ENCODE assay signal across 12 cellular contexts in the genomic region with DNA sequence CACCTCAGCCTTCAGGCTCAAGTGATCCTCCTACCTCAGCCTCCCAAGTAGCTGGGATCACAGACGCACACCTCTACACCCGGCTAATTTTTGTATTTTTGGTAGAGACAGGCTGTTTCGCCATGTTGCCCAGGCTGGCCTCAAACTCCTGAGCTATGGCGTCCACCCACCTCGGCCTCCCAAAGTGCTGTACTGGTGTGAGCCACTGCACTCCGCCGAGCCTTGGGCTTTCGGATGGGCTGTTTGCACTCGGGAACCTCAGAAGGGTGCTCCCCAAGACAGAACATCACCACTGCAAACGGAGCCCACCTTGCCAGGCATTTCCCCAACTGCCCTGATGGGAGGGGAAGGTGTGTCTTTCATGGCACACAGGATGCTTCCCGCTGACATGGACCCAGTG. TPM values are rescaled to one million over a fixed set of nuclear protein-coding genes. Genes with fewer than 3 reads are reported as not detected.
DNase-seq lines count a peak whose midpoint lies in the region; ATAC-seq and TF ChIP-seq lines count a peak whose summit lies in the region.
"Had no signal": no experiment of that assay in that cellular context is flagged by ENCODE, and none has a peak within 500 bp of the region (broad histone marks: within the 10 kb centered on the region; RNA-seq: fewer than 3 reads in every experiment).

No MANE protein-coding gene starts in this region.

- H3K27me3 Mint-ChIP-seq in IgD-negative memory B cell (no peaks in the 10 kb centered on the region), mesothelial cell of epicardium (ENCODE audit: low read depth) (no peaks in the 10 kb centered on the region)
- H3K27me3 Mint-ChIP-seq: activated B cell treated with CpG ODN at 0.5 μM for 24 hours; activated naive CD8-positive, alpha-beta T cell treated with anti-CD3 and anti-CD28 coated beads, Interleukin-2, amount 10 ng/mL, durations not matched to agents 7 days and 5 days had no signal

- H3K9me3 ChIP-seq in esophagus muscularis mucosa = no peaks in the 10 kb centered on the region
- H3K9me3 ChIP-seq in stomach = no peaks in the 10 kb centered on the region

- H3K4me3 Mint-ChIP-seq in IgD-negative memory B cell (no peak overlapping the region), mesothelial cell of epicardium (no peak overlapping the region)
- H3K4me3 Mint-ChIP-seq in stimulated activated effector memory CD8-positive, alpha-beta T cell treated with anti-CD3 and anti-CD28 coated beads, Interleukin-12 subunit alpha, Interleukin-12 subunit beta, amount 100 ng/mL, for 72 hours = no peak overlapping the region
- H3K4me3 Mint-ChIP-seq: activated B cell treated with CpG ODN at 0.5 μM for 24 hours; activated naive CD8-positive, alpha-beta T cell treated with anti-CD3 and anti-CD28 coated beads, Interleukin-2, amount 10 ng/mL, durations not matched to agents 7 days and 5 days had no signal

- H3K27ac Mint-ChIP-seq in IgD-negative memory B cell = peak overlapping the region in 2 of 3 donors; percentile 13 to 53
- H3K27ac Mint-ChIP-seq in mesothelial cell of epicardium = peak overlapping the region; percentile 77
- H3K27ac Mint-ChIP-seq in stimulated activated effector memory CD8-positive, alpha-beta T cell treated with anti-CD3 and anti-CD28 coated beads, Interleukin-12 subunit alpha, Interleukin-12 subunit beta, amount 100 ng/mL, for 72 hours = no peak overlapping the region
- H3K27ac Mint-ChIP-seq: activated B cell treated with CpG ODN at 0.5 μM for 24 hours; activated naive CD8-positive, alpha-beta T cell treated with anti-CD3 and anti-CD28 coated beads, Interleukin-2, amount 10 ng/mL, durations not matched to agents 7 days and 5 days had no signal

- intact Hi-C loops in esophagus muscularis mucosa (cut with DNase I) (loop anchor here (5.0 kb wide), 1 partner anchor 50 kb away; a partner anchor contains a TSS), stomach (cut with DNase I; ENCODE audit: low total_unique reads) (loop anchor here (10.0 kb wide), 1 partner anchor 62 kb away; no protein-coding TSS in a partner anchor)

- WGBS in esophagus muscularis mucosa = 93% methylated on average over 8 of the region's 11 CpGs
- WGBS in stomach, 5 donors = 85 to 93% (median 92%) methylated on average over 11 of the region's 11 CpGs

- H3K9me3 Mint-ChIP-seq in IgD-negative memory B cell = no peaks in the 10 kb centered on the region
- no peaks in the 10 kb centered on the region for H3K9me3 Mint-ChIP-seq in mesothelial cell of epicardium
- H3K9me3 Mint-ChIP-seq in stimulated activated effector memory CD8-positive, alpha-beta T cell treated with anti-CD3 and anti-CD28 coated beads, Interleukin-12 subunit alpha, Interleukin-12 subunit beta, amount 100 ng/mL, for 72 hours = no peaks in the 10 kb centered on the region
- H3K9me3 Mint-ChIP-seq: activated B cell treated with CpG ODN at 0.5 μM for 24 hours; activated naive CD8-positive, alpha-beta T cell treated with anti-CD3 and anti-CD28 coated beads, Interleukin-2, amount 10 ng/mL, durations not matched to agents 7 days and 5 days had no signal

- no peaks in the 10 kb centered on the region for H3K4me1 Mint-ChIP-seq in IgD-negative memory B cell
- H3K4me1 Mint-ChIP-seq in mesothelial cell of epicardium = peaks cover 17% of the 10 kb centered on the region
- H3K4me1 Mint-ChIP-seq in stimulated activated effector memory CD8-positive, alpha-beta T cell treated with anti-CD3 and anti-CD28 coated beads, Interleukin-12 subunit alpha, Interleukin-12 subunit beta, amount 100 ng/mL, for 72 hours = peaks cover 10% of the 10 kb centered on the region
- H3K4me1 Mint-ChIP-seq: activated B cell treated with CpG ODN at 0.5 μM for 24 hours had no signal

- H3K27me3 ChIP-seq in esophagus muscularis mucosa (no peaks in the 10 kb centered on the region), stomach (no peaks in the 10 kb centered on the region)

- DNase-seq in esophagus muscularis mucosa (ENCODE audit: extremely low spot score) (no peak), mesothelial cell of epicardium (ENCODE audit: low spot score in 2 of 2, unreplicated experiment in 2 of 2) (no peak), stomach (no peak), NOMO-1 (lab: John Stamatoyannopoulos, UW; ENCODE audit: unreplicated experiment in 2 of 2) (no peak), islet precursor cell (no peak)
- no peak for DNase-seq in stimulated activated effector memory CD8-positive, alpha-beta T cell treated with anti-CD3 and anti-CD28 coated beads, Interleukin-12 subunit alpha, Interleukin-12 subunit beta, amount 100 ng/mL, for 72 hours (ENCODE audit: low spot score in 2 of 2)
- DNase-seq: activated B cell treated with CpG ODN at 0.5 μM for 24 hours; activated naive CD8-positive, alpha-beta T cell treated with anti-CD3 and anti-CD28 coated beads, Interleukin-2, amount 10 ng/mL, durations not matched to agents 7 days and 5 days; foreskin melanocyte; NCI-H1092 had no signal

- TF ChIP-seq EP300 in esophagus muscularis mucosa (IDR thresholded peaks at IDR 0.05) = no peak
- no peak for TF ChIP-seq EP300 in stomach (IDR thresholded peaks at IDR 0.05)

- no peak for ATAC-seq in stimulated activated effector memory CD8-positive, alpha-beta T cell treated with anti-CD3 and anti-CD28 coated beads, Interleukin-12 subunit alpha, Interleukin-12 subunit beta, amount 100 ng/mL, for 72 hours
- no peak for ATAC-seq in HG03469 (IDR thresholded peaks at IDR 0.05; ENCODE audit: unreplicated experiment)

- H3K36me3 Mint-ChIP-seq in IgD-negative memory B cell (peaks cover 12% of the 10 kb centered on the region), mesothelial cell of epicardium (peaks cover 18% of the 10 kb centered on the region)
- H3K36me3 Mint-ChIP-seq in stimulated activated effector memory CD8-positive, alpha-beta T cell treated with anti-CD3 and anti-CD28 coated beads, Interleukin-12 subunit alpha, Interleukin-12 subunit beta, amount 100 ng/mL, for 72 hours = peaks cover 8% of the 10 kb centered on the region

- H3K36me3 ChIP-seq in esophagus muscularis mucosa (peaks cover 0 to 2% (median 0%) of the 10 kb centered on the region in 4 donors), stomach (peaks cover 4 to 34% (median 17%) of the 10 kb centered on the region in 4 donors)

- H3K27ac ChIP-seq in esophagus muscularis mucosa (replicated peaks in 1 of 4) (peak overlapping the region; percentile 83 to 93 (median 85)), stomach (peak overlapping the region; percentile 1 to 91 (median 86))

- TF ChIP-seq CTCF in esophagus muscularis mucosa (IDR thresholded peaks at IDR 0.05) (no peak), mesothelial cell of epicardium (IDR thresholded peaks at IDR 0.05; ENCODE audit: unreplicated experiment) (no peak), stomach (IDR thresholded peaks at IDR 0.05) (no peak)

- H3K4me1 ChIP-seq in esophagus muscularis mucosa (peaks cover 64 to 82% (median 76%) of the 10 kb centered on the region in 4 donors), stomach (peaks cover 31 to 71% (median 60%) of the 10 kb centered on the region in 4 donors)

- H3K4me3 ChIP-seq in esophagus muscularis mucosa (peak overlapping the region in 1 of 4 donors; percentile 36), stomach (peak overlapping the region in 1 of 4 donors; percentile 6)

- TF ChIP-seq POLR2A in esophagus muscularis mucosa (IDR thresholded peaks at IDR 0.05; ENCODE audit: low read depth) (no peak), stomach (IDR thresholded peaks at IDR 0.05) (no peak)

RNA-seq across cellular contexts. Expression of a gene that starts 27.3 kb away (rescaled TPM):
- 32.2 TPM for polyA plus RNA-seq in IgD-negative memory B cell
- total RNA-seq in esophagus muscularis mucosa = 10 to 100 TPM; 23.2 to 37.8 (median 31.2) TPM
- 13.8 to 21.2 TPM (median 17.8 TPM) in 3 replicates for total RNA-seq in mesothelial cell of epicardium
- 10 to 100 TPM in 4 of 5 donors, 1 to 10 TPM in 1; 4.1 to 75.3 (median 24.2) TPM for total RNA-seq in stomach
- 10 to 100 TPM; 53.6 to 78.6 (median 68.3) TPM for polyA plus RNA-seq in stomach

RNA-seq across cellular contexts. Expression of a gene that starts 52.1 kb away (rescaled TPM):
- polyA plus RNA-seq in IgD-negative memory B cell (50.2 TPM), stomach (10 to 100 TPM; 30.4 to 88.6 (median 42.0) TPM)
- total RNA-seq in esophagus muscularis mucosa (10 to 100 TPM; 37.8 to 71.4 (median 63.6) TPM), mesothelial cell of epicardium (78.5 to 88.6 TPM (median 81.3 TPM) in 3 replicates), stomach (100 to 1,000 TPM in 1 of 5 donors, 10 to 100 TPM in 4; 36.2 to 304 (median 78.0) TPM)
